In the genomic region with DNA sequence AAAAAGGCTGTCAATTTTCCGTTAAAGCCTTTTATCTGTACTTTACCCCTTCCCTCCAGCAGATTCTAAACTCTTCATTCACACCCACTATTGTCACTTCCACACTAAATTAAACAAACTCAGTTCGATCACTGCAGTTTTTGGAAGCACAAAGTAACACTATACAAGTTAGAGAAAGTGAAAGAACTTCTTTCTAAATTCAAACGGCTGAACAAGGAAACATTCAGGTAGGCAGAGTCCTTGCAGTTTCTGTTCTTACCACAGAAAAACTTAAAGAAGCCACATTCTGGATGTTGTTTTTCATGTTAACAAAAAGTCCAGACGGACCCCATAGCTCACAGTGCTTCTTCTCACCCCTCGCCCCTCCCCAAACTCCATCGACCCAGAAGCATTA, we compare ENCODE assay signal across 8 cellular contexts. TPM values are rescaled to one million over a fixed set of nuclear protein-coding genes. Genes with fewer than 3 reads are reported as not detected.
DNase-seq lines count a peak whose midpoint lies in the region; ATAC-seq, FAIRE-seq and TF ChIP-seq lines count a peak whose summit lies in the region.

No MANE protein-coding gene starts in this region.

- no peaks in the 10 kb centered on the region for H4K20me1 ChIP-seq in DOHH2 (ENCODE audit: control insufficient read depth, insufficient read depth, low read depth, low read length)

- no peak for FAIRE-seq in bronchial epithelial cell (lab: Jason Lieb, UNC)

- TF ChIP-seq POLR2A in uterus (IDR thresholded peaks at IDR 0.05), result no peak

- no peak for TF ChIP-seq CTCF in DOHH2 (IDR thresholded peaks at IDR 0.05; ENCODE audit: low read depth, low read length, poor library complexity, severe bottlenecking)
- no peak for TF ChIP-seq CTCF in bronchial epithelial cell (IDR thresholded peaks at IDR 0.05; ENCODE audit: insufficient read depth, low read length, severe bottlenecking)
- TF ChIP-seq CTCF in uterus (IDR thresholded peaks at IDR 0.05), result no peak

- WGBS in mesodermal cell (ENCODE audit: insufficient coverage in 2 of 2), 2 experiments, result 44 to 47% methylated on average over 3 of the region's 6 CpGs

- H3K4me2 ChIP-seq in DOHH2 (ENCODE audit: low read length), result peak overlapping the region; percentile 95

- 0 out of 2 replicates have a peak, but pooled peaks cover 2% of the 10 kb centered on the region for H3F3A ChIP-seq in DOHH2 (ENCODE audit: control insufficient read depth, insufficient read depth)

- peak; percentile 5 to 7 for DNase-seq in Kasumi-1 (lab: John Stamatoyannopoulos, UW)
- peak; percentile 16 for DNase-seq in bronchial epithelial cell (ENCODE audit: low read depth)
- no peak for DNase-seq in uterus
- DNase-seq in C1 segment of cervical spinal cord (lab: John Stamatoyannopoulos, UW), result no peak

- ATAC-seq in GM21619 (IDR thresholded peaks at IDR 0.05; ENCODE audit: unreplicated experiment) (peak; percentile 54), GM19328 (IDR thresholded peaks at IDR 0.05; ENCODE audit: unreplicated experiment) (no peak)

- H3K4me1 ChIP-seq in DOHH2 (ENCODE audit: control insufficient read depth, low read length) (peaks cover 23% of the 10 kb centered on the region), mesodermal cell (ENCODE audit: control insufficient read depth, insufficient read depth, low read length, poor library complexity, severe bottlenecking) (peaks cover 11% of the 10 kb centered on the region), uterus (no peaks in the 10 kb centered on the region)

- no peaks in the 10 kb centered on the region for H3K79me2 ChIP-seq in DOHH2 (ENCODE audit: control insufficient read depth, low read length)

- H3K27ac ChIP-seq in DOHH2 (ENCODE audit: low read depth, low read length) (peak overlapping the region; percentile 39), mesodermal cell (ENCODE audit: low read depth, low read length, severe bottlenecking) (peak overlapping the region; percentile 62), uterus (peak overlapping the region; percentile 93 to 97)

- H3K9me3 ChIP-seq in DOHH2 (ENCODE audit: control insufficient read depth, insufficient read depth, low read length) (no peaks in the 10 kb centered on the region), mesodermal cell (ENCODE audit: control insufficient read depth, low read length) (no peaks in the 10 kb centered on the region), uterus (no peaks in the 10 kb centered on the region)

- intact Hi-C loops in uterus (cut with DNase I; ENCODE audit: low total_unique reads), result loop anchor here (5.0 to 10.0 kb wide), 2 partner anchors 50 to 68 kb away; no protein-coding TSS in a partner anchor

- H3K4me3 ChIP-seq in DOHH2 (ENCODE audit: low read length), result peak overlapping the region; percentile 74
- H3K4me3 ChIP-seq in bronchial epithelial cell (ENCODE audit: low read depth, low read length), result peak overlapping the region; percentile 40
- no peak overlapping the region for H3K4me3 ChIP-seq in mesodermal cell (ENCODE audit: extremely low read depth, insufficient read depth, low read length, poor library complexity, severe bottlenecking)
- H3K4me3 ChIP-seq in uterus, result peak overlapping the region; percentile 39

- H3K27me3 ChIP-seq in DOHH2 (ENCODE audit: control insufficient read depth, low read length), result no peaks in the 10 kb centered on the region
- H3K27me3 ChIP-seq in bronchial epithelial cell (ENCODE audit: control insufficient read depth, insufficient read depth, low read length), result no peaks in the 10 kb centered on the region
- H3K27me3 ChIP-seq in uterus, result no peaks in the 10 kb centered on the region

- H3K9me2 ChIP-seq in DOHH2 (replicated peaks; ENCODE audit: control insufficient read depth, low read length), result no peaks in the 10 kb centered on the region

- no peaks in the 10 kb centered on the region for H3K36me3 ChIP-seq in DOHH2 (ENCODE audit: control insufficient read depth, low read length)
- no peaks in the 10 kb centered on the region for H3K36me3 ChIP-seq in bronchial epithelial cell (ENCODE audit: control insufficient read depth, insufficient read depth, low read length)
- no peaks in the 10 kb centered on the region for H3K36me3 ChIP-seq in mesodermal cell (ENCODE audit: control insufficient read depth, insufficient read depth, low read length)
- H3K36me3 ChIP-seq in uterus, result no peaks in the 10 kb centered on the region

RNA-seq across cellular contexts. Expression of a gene that starts 27.5 kb away (rescaled TPM):
- total RNA-seq in bronchial epithelial cell (not detected in 2 replicates), uterus (1 to 10 TPM in 1 of 4 donors, under 1 TPM in 1, not detected in 2; 0.21 to 2.8 TPM)
- not detected for polyA plus RNA-seq in mesodermal cell (2013, experiment 1 of 2)
- not detected for polyA plus RNA-seq in mesodermal cell (2013, experiment 2 of 2)

Comparison
In these comparisons a context has a peak if more than half of its experiments do, and no peak if none do; other contexts are left out.
1. H3K27ac ChIP-seq: peak in every context shown above with its lines; median percentile 95 in uterus; 62 in mesodermal cell; 39 in DOHH2.
2. DNase-seq: peak in Kasumi-1 (2 of 2) and bronchial epithelial cell (single experiment); none in uterus (0 of 2) and C1 segment of cervical spinal cord (0 of 14).